8 cellular contexts compared by ENCODE assay signal in the genomic region with DNA sequence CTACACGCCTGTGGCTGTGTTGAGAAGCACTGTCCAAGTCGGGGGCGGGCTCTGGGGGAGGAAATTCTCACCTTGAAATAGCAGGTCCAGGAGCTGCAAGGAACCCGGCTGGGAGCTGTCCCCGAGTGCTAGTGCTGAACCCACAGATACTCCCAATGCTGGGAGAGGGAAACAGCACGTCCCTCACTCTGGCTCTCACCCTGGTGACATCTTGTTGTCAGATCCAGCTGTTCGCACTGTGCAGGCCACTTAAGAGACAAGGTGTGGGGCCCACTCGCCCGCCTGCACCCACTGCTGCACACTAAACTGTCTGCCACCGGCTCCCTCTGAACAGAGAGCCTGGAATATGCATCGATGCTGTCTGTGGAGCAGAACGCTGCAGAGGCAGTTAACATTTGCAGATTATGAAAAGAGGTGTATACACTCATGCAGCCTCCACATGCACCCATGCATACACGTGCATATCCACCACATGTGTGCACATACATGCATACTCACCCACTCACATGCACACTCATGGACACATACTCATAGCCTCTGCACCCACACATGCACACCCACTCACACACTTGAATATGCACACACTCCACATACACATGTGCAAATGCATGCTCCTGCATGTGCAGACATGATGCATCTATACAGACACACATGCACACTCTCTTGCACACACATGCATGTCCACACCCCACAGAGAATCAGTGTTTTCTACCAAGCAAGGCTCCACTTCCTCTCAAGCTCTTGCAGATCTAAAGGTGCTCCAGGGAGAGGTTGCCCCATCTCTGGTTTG. TPM values are rescaled to one million over a fixed set of nuclear protein-coding genes. Genes with fewer than 3 reads are reported as not detected.
DNase-seq lines count a peak whose midpoint lies in the region; TF ChIP-seq lines count a peak whose summit lies in the region.

No MANE protein-coding gene starts in this region.

- no peak overlapping the region for H3K27ac Mint-ChIP-seq in activated CD4-positive, alpha-beta T cell treated with anti-CD3 and anti-CD28 coated beads, Interleukin-2, amount 10 ng/mL, durations not matched to agents 7 days and 5 days

- H3K4me3 ChIP-seq in fibroblast of villous mesenchyme (ENCODE audit: low read depth, low read length), result no peak overlapping the region
- H3K4me3 ChIP-seq in retinal pigment epithelial cell (ENCODE audit: low read length), result no peak overlapping the region

- CTCF ChIA-PET in activated CD4-positive, alpha-beta T cell treated with anti-CD3 and anti-CD28 coated beads, Interleukin-2, amount 10 ng/mL, durations not matched to agents 7 days and 5 days (lab: Charles Lee), result interaction anchor here (0.6 to 1.5 kb wide), 2 partner anchors 11 to 44 kb away, joined by 3 to 5 read pairs; no protein-coding TSS in a partner anchor

- POLR2A ChIA-PET in activated CD4-positive, alpha-beta T cell treated with anti-CD3 and anti-CD28 coated beads, Interleukin-2, amount 10 ng/mL, durations not matched to agents 7 days and 5 days (lab: Charles Lee), result no interaction called here

- H3K9me3 Mint-ChIP-seq in activated CD4-positive, alpha-beta T cell treated with anti-CD3 and anti-CD28 coated beads, Interleukin-2, amount 10 ng/mL, durations not matched to agents 7 days and 5 days, result peaks cover 4% of the 10 kb centered on the region

- DNase-seq in DMS53 (lab: John Stamatoyannopoulos, UW) (peak; percentile 41), DMS53 treated with DMSO at 0.1 percent for 48 hours (lab: John Stamatoyannopoulos, UW; ENCODE audit: unreplicated experiment) (no peak), fibroblast of villous mesenchyme (ENCODE audit: low read depth) (peak; percentile 48), retinal pigment epithelial cell (ENCODE audit: low read depth) (peak; percentile 9), hippocampal formation (lab: John Stamatoyannopoulos, UW) (no peak), mesenteric fat pad (ENCODE audit: low spot score) (no peak)
- DNase-seq in activated CD4-positive, alpha-beta T cell treated with anti-CD3 and anti-CD28 coated beads, Interleukin-2, amount 10 ng/mL, durations not matched to agents 7 days and 5 days, result peak; percentile 63
- DNase-seq in effector CD8-positive, alpha-beta T cell (lab: John Stamatoyannopoulos, UW), result no peak

- no peaks in the 10 kb centered on the region for H3K4me1 Mint-ChIP-seq in activated CD4-positive, alpha-beta T cell treated with anti-CD3 and anti-CD28 coated beads, Interleukin-2, amount 10 ng/mL, durations not matched to agents 7 days and 5 days

- no peak for TF ChIP-seq CTCF in fibroblast of villous mesenchyme (IDR thresholded peaks at IDR 0.05; ENCODE audit: insufficient read depth, low read depth, low read length)
- no peak for TF ChIP-seq CTCF in retinal pigment epithelial cell (conservative IDR thresholded peaks at IDR 0.05; ENCODE audit: low read depth, low read length)

- no peaks in the 10 kb centered on the region for H3K36me3 Mint-ChIP-seq in activated CD4-positive, alpha-beta T cell treated with anti-CD3 and anti-CD28 coated beads, Interleukin-2, amount 10 ng/mL, durations not matched to agents 7 days and 5 days (ENCODE audit: low read depth)

- no peak overlapping the region for H3K4me3 Mint-ChIP-seq in activated CD4-positive, alpha-beta T cell treated with anti-CD3 and anti-CD28 coated beads, Interleukin-2, amount 10 ng/mL, durations not matched to agents 7 days and 5 days

- peaks cover 4% of the 10 kb centered on the region for H3K27me3 Mint-ChIP-seq in activated CD4-positive, alpha-beta T cell treated with anti-CD3 and anti-CD28 coated beads, Interleukin-2, amount 10 ng/mL, durations not matched to agents 7 days and 5 days

RNA-seq across cellular contexts. Expression of a gene that starts 42.0 kb away (rescaled TPM):
- total RNA-seq in activated CD4-positive, alpha-beta T cell treated with anti-CD3 and anti-CD28 coated beads, Interleukin-2, amount 10 ng/mL, durations not matched to agents 7 days and 5 days, result under 1 TPM; 0.12 to 0.45 TPM
- total RNA-seq in fibroblast of villous mesenchyme, result 0.32 and 0.43 TPM in 2 replicates
- total RNA-seq in mesenteric fat pad, result 1.1 TPM

Comparison
In these comparisons a context has a peak if more than half of its experiments do, and no peak if none do; other contexts are left out.
1. DNase-seq: peak in DMS53 (single experiment), activated CD4-positive, alpha-beta T cell treated with anti-CD3 and anti-CD28 coated beads, Interleukin-2, amount 10 ng/mL, durations not matched to agents 7 days and 5 days (single experiment), fibroblast of villous mesenchyme (single experiment) and retinal pigment epithelial cell (single experiment); none in DMS53 treated with DMSO at 0.1 percent for 48 hours (single experiment), hippocampal formation (0 of 2), effector CD8-positive, alpha-beta T cell (single experiment) and mesenteric fat pad (single experiment).